17 cellular contexts compared by ENCODE assay signal in genomic region chr4:26452565-26453531, GRCh38. TPM values are rescaled to one million over a fixed set of nuclear protein-coding genes. Genes with fewer than 3 reads are reported as not detected.
DNase-seq lines count a peak whose midpoint lies in the region; ATAC-seq and TF ChIP-seq lines count a peak whose summit lies in the region.
"Had no signal": no experiment of that assay in that cellular context is flagged by ENCODE, and none has a peak within 500 bp of the region (broad histone marks: within the 10 kb centered on the region; RNA-seq: fewer than 3 reads in every experiment).

No MANE protein-coding gene starts in this region.

- no peak overlapping the region for H2BK120ac ChIP-seq in trophoblast cell (ENCODE audit: insufficient read depth, low read length, poor library complexity)

- no peaks in the 10 kb centered on the region for H3K79me1 ChIP-seq in trophoblast cell (ENCODE audit: low read length)

- peak overlapping the region; percentile 25 for H3K23ac ChIP-seq in trophoblast cell (ENCODE audit: low read length)

- intact Hi-C loops in HCT116 (cut with micrococcal nuclease) = loop anchor here (10.0 kb wide), 1 partner anchor 562 kb away; no protein-coding TSS in a partner anchor
- intact Hi-C loops in activated naive CD4-positive, alpha-beta T cell treated with anti-CD3 and anti-CD28 coated beads for 36 hours (cut with micrococcal nuclease) = no loop called here

- H2BK12ac ChIP-seq in trophoblast cell (ENCODE audit: low read length) = no peak overlapping the region

- BruUV-seq in HCT116 (replicated peaks; lab: Mats Ljungman, UMichigan) = no TSS peak

- no peak overlapping the region for H3K18ac ChIP-seq in trophoblast cell (ENCODE audit: low read length)

- H3K79me2 ChIP-seq in HCT116 (ENCODE audit: insufficient read depth, low read length) (no peaks in the 10 kb centered on the region), trophoblast cell (ENCODE audit: control insufficient read depth, insufficient read depth, low read length, poor library complexity) (no peaks in the 10 kb centered on the region)

- H3K36me3 Mint-ChIP-seq in activated naive CD4-positive, alpha-beta T cell treated with anti-CD3 and anti-CD28 coated beads for 36 hours (ENCODE audit: low read depth) = no peaks in the 10 kb centered on the region
- H3K36me3 Mint-ChIP-seq: activated naive CD4-positive, alpha-beta T cell treated with anti-CD3 and anti-CD28 coated beads, Interleukin-2, amount 10 ng/mL, durations not matched to agents 7 days and 5 days; mesothelial cell of epicardium; stimulated activated memory B cell treated with anti-CD40 and anti-IgM and Interleukin-4, amounts not matched to agents 10 μg/mL and 1 μg/mL and 100 μg/mL, for 72 hours had no signal

- H4K12ac ChIP-seq in trophoblast cell (ENCODE audit: low read depth, low read length) = no peak overlapping the region

- TF ChIP-seq POLR2A in HCT116 (IDR thresholded peaks at IDR 0.05; ENCODE audit: borderline replicate concordance, extremely low read depth, insufficient read depth, insufficient read length) = no peak

- H3K4me3 ChIP-seq in HCT116 (replicated peaks in 1 of 2; ENCODE audit: low read depth in 1 of 2, low read length in 2 of 2) (no peak overlapping the region), endocrine pancreas (ENCODE audit: control insufficient read depth, insufficient read depth, low read length) (peak overlapping the region; percentile 22), trophoblast cell (ENCODE audit: low read depth, low read length) (no peak overlapping the region)
- H3K4me3 ChIP-seq: BLaER1 treated with 17β-estradiol and CSF1 and Interleukin-3, amounts not matched to agents 10 nM and 100 nM had no signal

- no peak overlapping the region for H2BK5ac ChIP-seq in trophoblast cell (ENCODE audit: low read depth, low read length, poor library complexity)

- H3K9ac ChIP-seq in HCT116 (ENCODE audit: low read length) (no peak overlapping the region), endocrine pancreas (ENCODE audit: control insufficient read depth, insufficient read depth, low read length) (no peak overlapping the region), trophoblast cell (ENCODE audit: low read length) (no peak overlapping the region)
- H3K9ac ChIP-seq: BLaER1 treated with 17β-estradiol and CSF1 and Interleukin-3, amounts not matched to agents 10 nM and 100 nM had no signal

- no peak overlapping the region for H2AFZ ChIP-seq in HCT116 (ENCODE audit: low read depth, low read length, poor library complexity, severe bottlenecking)
- no peak overlapping the region for H2AFZ ChIP-seq in trophoblast cell (ENCODE audit: insufficient read depth, low read length, poor library complexity)

- H3K4me2 ChIP-seq in HCT116 (ENCODE audit: low read length) = no peak overlapping the region
- H3K4me2 ChIP-seq in trophoblast cell (ENCODE audit: low read length) = no peak overlapping the region

- no peaks in the 10 kb centered on the region for H4K20me1 ChIP-seq in HCT116 (ENCODE audit: insufficient read depth)
- H4K20me1 ChIP-seq: BLaER1 treated with 17β-estradiol and CSF1 and Interleukin-3, amounts not matched to agents 10 nM and 100 nM had no signal

- H3K4ac ChIP-seq in trophoblast cell (ENCODE audit: low read depth, low read length) = no peak overlapping the region

- no peak overlapping the region for H4K8ac ChIP-seq in trophoblast cell (ENCODE audit: low read depth, low read length)

- CTCF ChIA-PET in HCT116 (lab: Charles Lee) = no interaction called here
- CTCF ChIA-PET in activated naive CD4-positive, alpha-beta T cell treated with anti-CD3 and anti-CD28 coated beads for 36 hours (lab: Charles Lee) = no interaction called here

- H3K9me3 ChIP-seq in HCT116 (ENCODE audit: control insufficient read depth in 1 of 2, insufficient read depth in 1 of 2, low read depth in 1 of 2, low read length in 2 of 2) (no peaks in the 10 kb centered on the region), endocrine pancreas (ENCODE audit: control insufficient read depth, low read length) (no peaks in the 10 kb centered on the region), trophoblast cell (ENCODE audit: insufficient read depth, low read depth, low read length) (peaks cover 2% of the 10 kb centered on the region)

- TF ChIP-seq RAD21 in HCT116 (IDR thresholded peaks at IDR 0.05; ENCODE audit: low read depth) = no peak; the same call in 1 of the 2 replicates

- no CpG with 5 or more reads among the region's 15 CpGs for WGBS in trophoblast cell (ENCODE audit: extremely low coverage, insufficient coverage, insufficient read length)

- no peaks in the 10 kb centered on the region for H3K9me3 Mint-ChIP-seq in activated naive CD4-positive, alpha-beta T cell treated with anti-CD3 and anti-CD28 coated beads for 36 hours
- H3K9me3 Mint-ChIP-seq: activated naive CD4-positive, alpha-beta T cell treated with anti-CD3 and anti-CD28 coated beads, Interleukin-2, amount 10 ng/mL, durations not matched to agents 7 days and 5 days had no signal

- peaks cover 3% of the 10 kb centered on the region for H3K27me3 Mint-ChIP-seq in activated naive CD4-positive, alpha-beta T cell treated with anti-CD3 and anti-CD28 coated beads for 36 hours (ENCODE audit: low read depth)

- no peak overlapping the region for H2AK5ac ChIP-seq in trophoblast cell (ENCODE audit: low read length)

- H3K9me2 ChIP-seq in HCT116 (ENCODE audit: insufficient read depth) = no peaks in the 10 kb centered on the region

- H3K4me3 Mint-ChIP-seq in activated naive CD4-positive, alpha-beta T cell treated with anti-CD3 and anti-CD28 coated beads for 36 hours = no peak overlapping the region
- H3K4me3 Mint-ChIP-seq: activated CD8-positive, alpha-beta T cell treated with anti-CD3 and anti-CD28 coated beads, Interleukin-2, amount 10 ng/mL, durations not matched to agents 7 days and 5 days; activated naive CD4-positive, alpha-beta T cell treated with anti-CD3 and anti-CD28 coated beads, Interleukin-2, amount 10 ng/mL, durations not matched to agents 7 days and 5 days; mesothelial cell of epicardium; stimulated activated memory B cell treated with anti-CD40 and anti-IgM and Interleukin-4, amounts not matched to agents 10 μg/mL and 1 μg/mL and 100 μg/mL, for 72 hours had no signal

- peaks cover 5% of the 10 kb centered on the region for H3K4me1 Mint-ChIP-seq in activated naive CD4-positive, alpha-beta T cell treated with anti-CD3 and anti-CD28 coated beads for 36 hours (ENCODE audit: low read depth)
- H3K4me1 Mint-ChIP-seq: stimulated activated memory B cell treated with anti-CD40 and anti-IgM and Interleukin-4, amounts not matched to agents 10 μg/mL and 1 μg/mL and 100 μg/mL, for 72 hours had no signal

- H3K27me3 ChIP-seq in HCT116 (ENCODE audit: insufficient read depth, low read length) (no peaks in the 10 kb centered on the region), endocrine pancreas (ENCODE audit: control insufficient read depth, insufficient read depth, low read length) (no peaks in the 10 kb centered on the region), trophoblast cell (ENCODE audit: insufficient read depth, low read length) (no peaks in the 10 kb centered on the region)
- H3K27me3 ChIP-seq: BLaER1 treated with 17β-estradiol and CSF1 and Interleukin-3, amounts not matched to agents 10 nM and 100 nM had no signal

- RAD21 ChIA-PET in HCT116 (lab: Charles Lee; ENCODE audit: low non-redundant PET in 1 of 2, low total read pairs in 2 of 2, uncharacterized antibody in 2 of 2, unreplicated experiment in 2 of 2) = interaction anchor here in 1 of 2 experiments (0.6 kb wide), 1 partner anchor 135 kb away, joined by 4 read pairs; no protein-coding TSS in a partner anchor

- TF ChIP-seq CTCF in HCT116 (IDR thresholded peaks at IDR 0.05 in 2 of 3, conservative IDR thresholded peaks at IDR 0.05 in 1 of 3; ENCODE audit: borderline replicate concordance in 1 of 3, insufficient read depth in 1 of 3, low read depth in 2 of 3, low read length in 2 of 3) = no peak

- ATAC-seq in HCT116 = peak; percentile 27; the same call in 1 of the 2 replicates
- no peak for ATAC-seq in GM18868 (IDR thresholded peaks at IDR 0.05; ENCODE audit: unreplicated experiment)
- no peak for ATAC-seq in GM18873 (IDR thresholded peaks at IDR 0.05; ENCODE audit: low FRiP score, unreplicated experiment)
- no peak for ATAC-seq in GM21723 (IDR thresholded peaks at IDR 0.05; ENCODE audit: unreplicated experiment)
- ATAC-seq: activated CD8-positive, alpha-beta T cell treated with anti-CD3 and anti-CD28 coated beads, Interleukin-2, amount 10 ng/mL, durations not matched to agents 7 days and 5 days; Panc1; stimulated activated memory B cell treated with anti-CD40 and anti-IgM and Interleukin-4, amounts not matched to agents 10 μg/mL and 1 μg/mL and 100 μg/mL, for 72 hours had no signal

- H3K36me3 ChIP-seq in HCT116 (ENCODE audit: control insufficient read depth in 1 of 2, insufficient read depth in 2 of 2, low read length in 2 of 2) = no peaks in the 10 kb centered on the region
- no peaks in the 10 kb centered on the region for H3K36me3 ChIP-seq in endocrine pancreas (ENCODE audit: control insufficient read depth, insufficient read depth, low read length)
- no peaks in the 10 kb centered on the region for H3K36me3 ChIP-seq in trophoblast cell (ENCODE audit: control insufficient read depth in 1 of 2, insufficient read depth in 2 of 2, low read length in 2 of 2)
- H3K36me3 ChIP-seq: BLaER1 treated with 17β-estradiol and CSF1 and Interleukin-3, amounts not matched to agents 10 nM and 100 nM had no signal

- H3K27ac Mint-ChIP-seq in activated naive CD4-positive, alpha-beta T cell treated with anti-CD3 and anti-CD28 coated beads for 36 hours = no peak overlapping the region
- H3K27ac Mint-ChIP-seq: activated CD8-positive, alpha-beta T cell treated with anti-CD3 and anti-CD28 coated beads, Interleukin-2, amount 10 ng/mL, durations not matched to agents 7 days and 5 days; activated naive CD4-positive, alpha-beta T cell treated with anti-CD3 and anti-CD28 coated beads, Interleukin-2, amount 10 ng/mL, durations not matched to agents 7 days and 5 days; mesothelial cell of epicardium; stimulated activated memory B cell treated with anti-CD40 and anti-IgM and Interleukin-4, amounts not matched to agents 10 μg/mL and 1 μg/mL and 100 μg/mL, for 72 hours had no signal

- no peak overlapping the region for H4K91ac ChIP-seq in trophoblast cell (ENCODE audit: low read depth, low read length)

- H3K4me1 ChIP-seq in HCT116 (ENCODE audit: control insufficient read depth in 1 of 2, insufficient read depth in 2 of 2, low read length in 2 of 2) (no peaks in the 10 kb centered on the region), endocrine pancreas (ENCODE audit: control insufficient read depth, insufficient read depth, low read length) (no peaks in the 10 kb centered on the region), trophoblast cell (ENCODE audit: control insufficient read depth in 1 of 2, insufficient read depth in 2 of 2, low read length in 2 of 2) (no peaks in the 10 kb centered on the region)

- no peak overlapping the region for H3K27ac ChIP-seq in HCT116 (ENCODE audit: low read depth, low read length)
- no peak overlapping the region for H3K27ac ChIP-seq in trophoblast cell (ENCODE audit: low read depth, low read length)
- H3K27ac ChIP-seq: BLaER1 treated with 17β-estradiol and CSF1 and Interleukin-3, amounts not matched to agents 10 nM and 100 nM had no signal

- DNase-seq in HCT116 (ENCODE audit: low read depth, low spot score) (no peak), NCI-H2081 treated with DMSO at 0.1 percent for 48 hours (lab: John Stamatoyannopoulos, UW) (peak; percentile 58), trophoblast cell (no peak)
- no peak for DNase-seq in activated naive CD4-positive, alpha-beta T cell treated with anti-CD3 and anti-CD28 coated beads for 36 hours
- DNase-seq: activated CD8-positive, alpha-beta T cell treated with anti-CD3 and anti-CD28 coated beads, Interleukin-2, amount 10 ng/mL, durations not matched to agents 7 days and 5 days; activated naive CD4-positive, alpha-beta T cell treated with anti-CD3 and anti-CD28 coated beads, Interleukin-2, amount 10 ng/mL, durations not matched to agents 7 days and 5 days; hypothalamus had no signal

- H3K14ac ChIP-seq in trophoblast cell (ENCODE audit: low read length) = no peak overlapping the region

- POLR2A ChIA-PET in HCT116 (lab: Charles Lee) = no interaction called here

RNA-seq across cellular contexts. Expression of gene CCKAR, which starts 37.4 kb away (rescaled TPM):
- not detected for total RNA-seq in HCT116 (2021; ENCODE audit: unreplicated experiment)
- not detected in 2 replicates for polyA plus RNA-seq in HCT116 (2012)
- polyA plus RNA-seq in trophoblast cell (2013) = not detected in 2 replicates
- total RNA-seq in activated naive CD4-positive, alpha-beta T cell treated with anti-CD3 and anti-CD28 coated beads for 36 hours = not detected
- total RNA-seq: activated CD8-positive, alpha-beta T cell treated with anti-CD3 and anti-CD28 coated beads, Interleukin-2, amount 10 ng/mL, durations not matched to agents 7 days and 5 days; epithelial cell of proximal tubule; mesothelial cell of epicardium; pulmonary artery endothelial cell had no signal
